In the genomic region with DNA sequence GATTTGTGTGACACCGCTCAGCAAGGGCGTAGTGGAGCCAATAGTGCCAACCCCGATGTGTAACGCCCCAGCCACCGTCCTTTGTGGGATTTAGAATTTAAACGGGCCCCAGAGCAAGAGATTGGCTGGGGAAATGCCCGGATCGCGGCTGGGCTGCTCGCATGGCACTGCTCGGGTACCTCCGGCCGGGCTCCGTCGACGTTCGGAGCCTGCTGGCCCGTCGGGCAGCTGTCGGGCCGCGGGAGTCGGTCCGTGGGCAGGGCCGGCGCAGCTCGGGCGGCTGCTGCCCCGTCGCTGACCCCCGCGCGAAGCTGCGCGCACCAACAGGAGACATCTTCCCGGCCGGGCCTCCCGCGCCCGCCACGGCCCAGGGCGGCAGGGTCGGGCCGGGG, we compare ENCODE assay signal across 8 cellular contexts. TPM values are rescaled to one million over a fixed set of nuclear protein-coding genes. Genes with fewer than 3 reads are reported as not detected.
A peak's percentile ranks its signal among the peaks of the same experiment; 100 is the strongest.
DNase-seq lines count a peak whose midpoint lies in the region; ATAC-seq and TF ChIP-seq lines count a peak whose summit lies in the region.

No MANE protein-coding gene starts in this region.

- peaks cover 34% of the 10 kb centered on the region for H3K4me1 ChIP-seq in cardiac muscle cell (ENCODE audit: low read depth)
- peaks cover 17 to 32% (median 24%) of the 10 kb centered on the region in 4 donors for H3K4me1 ChIP-seq in upper lobe of left lung

- no peaks in the 10 kb centered on the region for H3K36me3 ChIP-seq in cardiac muscle cell
- no peaks in the 10 kb centered on the region for H3K36me3 ChIP-seq in upper lobe of left lung

- peaks cover 8% of the 10 kb centered on the region for H3K27me3 Mint-ChIP-seq in endothelial cell (ENCODE audit: unreplicated experiment)
- H3K27me3 Mint-ChIP-seq in naive thymus-derived CD8-positive, alpha-beta T cell, result no peaks in the 10 kb centered on the region

- POLR2A ChIA-PET in naive thymus-derived CD8-positive, alpha-beta T cell (lab: Charles Lee), result interaction anchor here (0.5 to 7.4 kb wide), 6 partner anchors 8 to 501 kb away, joined by 3 to 72 read pairs (median 7); a partner anchor contains a TSS

- H3K4me3 ChIP-seq in cardiac muscle cell (no peak overlapping the region), upper lobe of left lung (peak overlapping the region in 3 of 4 donors; percentile 89 to 94 (median 94))

- 11 to 61% methylated on average over 2 to 17 of the region's 44 CpGs for WGBS in upper lobe of left lung, 2 donors

- no peak for TF ChIP-seq EP300 in upper lobe of left lung (IDR thresholded peaks at IDR 0.05)

- H3K4me3 Mint-ChIP-seq in endothelial cell (ENCODE audit: unreplicated experiment), result peak overlapping the region; percentile 92
- peak overlapping the region; percentile 70 to 94 (median 88) for H3K4me3 Mint-ChIP-seq in naive thymus-derived CD8-positive, alpha-beta T cell

- H3K9me3 Mint-ChIP-seq in endothelial cell (ENCODE audit: unreplicated experiment), result no peaks in the 10 kb centered on the region
- H3K9me3 Mint-ChIP-seq in naive thymus-derived CD8-positive, alpha-beta T cell, result no peaks in the 10 kb centered on the region

- H3K27ac Mint-ChIP-seq in endothelial cell (ENCODE audit: unreplicated experiment), result peak overlapping the region; percentile 88
- peak overlapping the region in 9 of 10 donors; percentile 83 to 97 (median 95) for H3K27ac Mint-ChIP-seq in naive thymus-derived CD8-positive, alpha-beta T cell

- H3K9me3 ChIP-seq in cardiac muscle cell (ENCODE audit: low read depth) (no peaks in the 10 kb centered on the region), upper lobe of left lung (no peaks in the 10 kb centered on the region)

- intact Hi-C loops in cardiac septum (cut with DNase I), result loop anchor here (5.0 kb wide), 1 partner anchor 125 kb away; no protein-coding TSS in a partner anchor

- peak; percentile 5 to 14 for ATAC-seq in naive thymus-derived CD8-positive, alpha-beta T cell
- ATAC-seq in upper lobe of left lung (ENCODE audit: low FRiP score in 2 of 2) (peak in 1 of 2 donors; percentile 4), HG03457 (IDR thresholded peaks at IDR 0.05; ENCODE audit: unreplicated experiment) (no peak), HG03159 (IDR thresholded peaks at IDR 0.05; ENCODE audit: unreplicated experiment) (no peak)

- H3K36me3 Mint-ChIP-seq in endothelial cell (ENCODE audit: low read depth, unreplicated experiment), result peaks cover 3% of the 10 kb centered on the region
- H3K36me3 Mint-ChIP-seq in naive thymus-derived CD8-positive, alpha-beta T cell, result peaks cover 0 to 16% (median 0%) of the 10 kb centered on the region in 3 donors

- no peak for TF ChIP-seq CTCF in cardiac muscle cell (IDR thresholded peaks at IDR 0.05; ENCODE audit: low read depth, low read length)
- TF ChIP-seq CTCF in endothelial cell (IDR thresholded peaks at IDR 0.05; ENCODE audit: unreplicated experiment), result no peak
- TF ChIP-seq CTCF in upper lobe of left lung (IDR thresholded peaks at IDR 0.05), result no peak

- peak in 1 of 4 donors; percentile 29 for TF ChIP-seq POLR2A in upper lobe of left lung (IDR thresholded peaks at IDR 0.05)

- peak overlapping the region; percentile 53 for H3K27ac ChIP-seq in cardiac muscle cell
- peak overlapping the region; percentile 97 to 100 (median 99) for H3K27ac ChIP-seq in upper lobe of left lung

- peak in 1 of 2 donors; percentile 52 for DNase-seq in cardiac muscle cell (ENCODE audit: low read depth in 1 of 2, low spot score in 1 of 2)
- DNase-seq in cardiac septum (ENCODE audit: low spot score), result no peak
- DNase-seq in activated CD8-positive, alpha-beta memory T cell treated with anti-CD3 and anti-CD28 coated beads for 24 hours, result peak; percentile 81
- DNase-seq in endothelial cell (ENCODE audit: low spot score), result peak; percentile 53
- DNase-seq in naive thymus-derived CD8-positive, alpha-beta T cell, result peak in 9 of 10 donors; percentile 19 to 54 (median 38)
- DNase-seq in upper lobe of left lung, result peak; percentile 34 to 91

- H3K27me3 ChIP-seq in cardiac muscle cell, result no peaks in the 10 kb centered on the region
- H3K27me3 ChIP-seq in upper lobe of left lung, result no peaks in the 10 kb centered on the region

- H3K4me1 Mint-ChIP-seq in endothelial cell (ENCODE audit: unreplicated experiment), result peaks cover 17% of the 10 kb centered on the region
- peaks cover 25 to 51% (median 38%) of the 10 kb centered on the region in 4 donors for H3K4me1 Mint-ChIP-seq in naive thymus-derived CD8-positive, alpha-beta T cell

RNA-seq across cellular contexts. Expression of a gene that starts 1.4 kb away (rescaled TPM):
- total RNA-seq in cardiac muscle cell (28.2 and 37.8 TPM in 2 replicates), cardiac septum (46.4 TPM), endothelial cell (ENCODE audit: unreplicated experiment) (76.9 TPM), upper lobe of left lung (100 to 1,000 TPM in 2 of 6 donors, 10 to 100 TPM in 4; 63.1 to 229 (median 74.0) TPM)
- polyA plus RNA-seq in cardiac muscle cell, result 17.6 and 21.0 TPM in 2 replicates
- total RNA-seq in naive thymus-derived CD8-positive, alpha-beta T cell, result 100 to 1,000 TPM; 280 TPM
- polyA plus RNA-seq in naive thymus-derived CD8-positive, alpha-beta T cell, result 10 to 100 TPM in 1 of 3 donors, 1 to 10 TPM in 2; 8.0 to 12.9 (median 9.9) TPM

Comparison
In these comparisons a context has a peak if more than half of its experiments do, and no peak if none do; other contexts are left out.
1. ATAC-seq: peak in naive thymus-derived CD8-positive, alpha-beta T cell (2 of 2); none in HG03457 (single experiment) and HG03159 (single experiment).